In genomic region chr19:30158893-30159245, GRCh38 we compare ENCODE assay signal across 29 cellular contexts.
"Had no signal": no experiment of that assay in that cellular context is flagged by ENCODE, and none has a peak within 500 bp of the region (broad histone marks: within the 10 kb centered on the region; RNA-seq: fewer than 3 reads in every experiment).

No MANE protein-coding gene starts in this region.

- H3K27me3 ChIP-seq: brain microvascular endothelial cell, foreskin keratinocyte, gastrocnemius medialis had no signal

- H3K36me3 ChIP-seq: brain microvascular endothelial cell, esophagus muscularis mucosa, gastrocnemius medialis had no signal

- DNase-seq: activated CD4-positive, alpha-beta T cell treated with anti-CD3 and anti-CD28 coated beads for 1 hour; activated CD4-positive, alpha-beta T cell treated with anti-CD3 and anti-CD28 coated beads for 4 hours; activated CD4-positive, alpha-beta T cell treated with anti-CD3 and anti-CD28 coated beads, Interleukin-2, amount 10 ng/mL, durations not matched to agents 7 days and 5 days; activated CD4-positive, alpha-beta T cell treated with anti-CD3 and anti-CD28 coated beads, Interleukin-2, amount 50 U/mL, for 4 hours; activated effector memory CD4-positive, alpha-beta T cell treated with Interleukin-2 at 50 U/mL for 16 hours; activated gamma-delta T cell treated with Interleukin-2 at 50 U/mL for 16 hours; activated naive CD4-positive, alpha-beta T cell treated with anti-CD3 and anti-CD28 coated beads, Interleukin-2, amount 50 U/mL, for 16 hours; activated naive CD4-positive, alpha-beta T cell treated with Interleukin-2 at 50 U/mL for 16 hours; activated T-cell treated with anti-CD3 and anti-CD28 coated beads for 4 hours; activated T-cell treated with anti-CD3 and anti-CD28 coated beads, Interleukin-2, amount 50 U/mL, for 4 hours; amniotic stem cell; anterior cingulate cortex; brain microvascular endothelial cell; caudate nucleus; cortex of kidney; dermis blood vessel endothelial cell; effector CD4-positive, alpha-beta T cell; effector memory CD8-positive, alpha-beta T cell; erythroblast; foreskin keratinocyte; gastrocnemius medialis; glutamatergic neuron; T-helper 2 cell had no signal

- H3K4me3 Mint-ChIP-seq: activated CD4-positive, alpha-beta memory T cell treated with anti-CD3 and anti-CD28 coated beads, Interleukin-2, amount 10 ng/mL, durations not matched to agents 7 days and 5 days; activated CD4-positive, alpha-beta T cell treated with anti-CD3 and anti-CD28 coated beads, Interleukin-2, amount 10 ng/mL, durations not matched to agents 7 days and 5 days; activated naive CD8-positive, alpha-beta T cell; activated T-cell treated with anti-CD3 and anti-CD28 coated beads, Interleukin-2, amount 50 U/mL, for 4 hours; activated T-helper 17 cell treated with anti-CD3 and anti-CD28 coated beads, Interleukin-2, amount 50 U/mL, for 72 hours; effector memory CD8-positive, alpha-beta T cell; WTC11 had no signal

- ATAC-seq: activated T-cell treated with anti-CD3 and anti-CD28 coated beads, Interleukin-2, amount 50 U/mL, for 4 hours; activated T-helper 17 cell treated with anti-CD3 and anti-CD28 coated beads, Interleukin-2, amount 50 U/mL, for 72 hours; effector memory CD8-positive, alpha-beta T cell; foreskin keratinocyte; gastrocnemius medialis; WTC11 had no signal

- H3K27ac Mint-ChIP-seq: activated CD4-positive, alpha-beta memory T cell treated with anti-CD3 and anti-CD28 coated beads, Interleukin-2, amount 10 ng/mL, durations not matched to agents 7 days and 5 days; activated CD4-positive, alpha-beta T cell treated with anti-CD3 and anti-CD28 coated beads, Interleukin-2, amount 10 ng/mL, durations not matched to agents 7 days and 5 days; activated naive CD8-positive, alpha-beta T cell; activated T-helper 17 cell treated with anti-CD3 and anti-CD28 coated beads, Interleukin-2, amount 50 U/mL, for 72 hours; effector memory CD8-positive, alpha-beta T cell; WTC11 had no signal

- H3K4me3 ChIP-seq: esophagus muscularis mucosa, gastrocnemius medialis had no signal

- H3K9me3 ChIP-seq: gastrocnemius medialis had no signal

- H3K4me1 ChIP-seq: esophagus muscularis mucosa, foreskin keratinocyte, gastrocnemius medialis had no signal

- H3K9me3 Mint-ChIP-seq: activated CD4-positive, alpha-beta memory T cell treated with anti-CD3 and anti-CD28 coated beads, Interleukin-2, amount 10 ng/mL, durations not matched to agents 7 days and 5 days; activated CD4-positive, alpha-beta T cell treated with anti-CD3 and anti-CD28 coated beads, Interleukin-2, amount 10 ng/mL, durations not matched to agents 7 days and 5 days; activated T-cell treated with anti-CD3 and anti-CD28 coated beads, Interleukin-2, amount 50 U/mL, for 4 hours; effector memory CD8-positive, alpha-beta T cell had no signal

- H3K27ac ChIP-seq: brain microvascular endothelial cell, esophagus muscularis mucosa, foreskin keratinocyte, gastrocnemius medialis, VCaP had no signal

- H3K27me3 Mint-ChIP-seq: activated CD4-positive, alpha-beta memory T cell treated with anti-CD3 and anti-CD28 coated beads, Interleukin-2, amount 10 ng/mL, durations not matched to agents 7 days and 5 days; activated naive CD8-positive, alpha-beta T cell had no signal

- H3K36me3 Mint-ChIP-seq: activated naive CD8-positive, alpha-beta T cell; WTC11 had no signal

- H3K4me1 Mint-ChIP-seq: activated CD4-positive, alpha-beta memory T cell treated with anti-CD3 and anti-CD28 coated beads, Interleukin-2, amount 10 ng/mL, durations not matched to agents 7 days and 5 days; activated CD4-positive, alpha-beta T cell treated with anti-CD3 and anti-CD28 coated beads, Interleukin-2, amount 10 ng/mL, durations not matched to agents 7 days and 5 days; activated T-helper 17 cell treated with anti-CD3 and anti-CD28 coated beads, Interleukin-2, amount 50 U/mL, for 72 hours; WTC11 had no signal
